Comparison of ENCODE assay signal across 8 cellular contexts in the genomic region with DNA sequence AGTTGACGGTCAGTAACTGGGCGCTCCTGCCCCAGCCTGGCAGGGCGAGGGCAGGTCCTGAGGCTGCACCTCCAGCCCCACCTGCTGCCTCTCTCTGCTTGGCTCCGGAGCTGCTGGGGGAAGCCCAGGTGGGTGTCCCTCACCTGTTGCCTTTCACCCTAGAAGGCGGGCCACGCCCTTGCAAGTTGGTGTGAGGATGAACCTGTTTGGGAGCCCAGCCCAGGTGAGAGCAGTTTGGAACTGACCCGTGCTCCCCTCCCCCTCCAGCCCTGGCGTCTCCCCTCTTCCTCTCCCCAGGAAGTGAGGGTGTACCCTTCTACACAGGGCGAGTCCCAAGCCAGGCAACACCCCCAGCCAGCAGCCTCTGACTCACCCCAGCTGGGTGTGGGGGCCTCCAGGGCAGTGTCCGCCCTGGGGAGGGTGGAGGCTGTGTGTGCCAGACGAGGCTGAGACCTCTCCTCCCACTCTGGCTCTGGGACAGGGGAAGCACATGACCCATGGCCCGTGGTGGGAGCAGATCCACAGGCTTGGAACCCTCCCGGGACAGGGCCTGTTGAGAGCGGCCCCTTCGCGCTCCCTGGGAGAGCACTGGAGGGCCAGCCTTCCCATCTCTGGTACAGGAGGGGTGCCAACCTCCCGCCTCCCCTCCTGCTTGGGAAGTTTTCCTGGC. TPM values are rescaled to one million over a fixed set of nuclear protein-coding genes. Genes with fewer than 3 reads are reported as not detected.
A peak's percentile ranks its signal among the peaks of the same experiment; 100 is the strongest.
DNase-seq lines count a peak whose midpoint lies in the region; ATAC-seq and TF ChIP-seq lines count a peak whose summit lies in the region.

No MANE protein-coding gene starts in this region.

- 30% methylated on average over 2 of the region's 17 CpGs for WGBS in right lobe of liver (ENCODE audit: insufficient coverage, low coverage, low lambda C conversion rate, missing lambda C conversion rate)
- 45 to 65% methylated on average over 6 to 11 of the region's 17 CpGs for WGBS in testis, 2 donors

- H2AFZ ChIP-seq in ACC112 (ENCODE audit: low read length, unreplicated experiment), result no peak overlapping the region

- H3K79me2 ChIP-seq in ACC112 (ENCODE audit: control insufficient read depth, insufficient read depth, low read length, unreplicated experiment), result peaks cover 60% of the 10 kb centered on the region

- H3K27ac ChIP-seq in ACC112 (ENCODE audit: low read depth, low read length) (peak overlapping the region; percentile 78), right lobe of liver (peak overlapping the region; percentile 46 to 69 (median 63)), testis (peak overlapping the region; percentile 85)

- intact Hi-C loops in right lobe of liver (cut with DNase I) (no loop called here), testis (cut with DNase I; ENCODE audit: low total_unique reads) (no loop called here)

- H3K27me3 ChIP-seq in ACC112 (ENCODE audit: insufficient read depth, low read length) (no peaks in the 10 kb centered on the region), right lobe of liver (no peaks in the 10 kb centered on the region), testis (no peaks in the 10 kb centered on the region)

- ATAC-seq in right lobe of liver, result peak; percentile 81 to 94 (median 86)
- no peak for ATAC-seq in HG03045 (IDR thresholded peaks at IDR 0.05; ENCODE audit: unreplicated experiment)
- ATAC-seq in HG03460 (IDR thresholded peaks at IDR 0.05; ENCODE audit: unreplicated experiment), result no peak

- no peak for TF ChIP-seq CTCF in choroid plexus epithelial cell (conservative IDR thresholded peaks at IDR 0.05; ENCODE audit: low read depth, low read length)
- no peak for TF ChIP-seq CTCF in right lobe of liver (IDR thresholded peaks at IDR 0.05)
- no peak for TF ChIP-seq CTCF in testis (IDR thresholded peaks at IDR 0.05)

- peaks cover 15% of the 10 kb centered on the region for H3K36me3 ChIP-seq in ACC112 (ENCODE audit: insufficient read depth, low read length)
- H3K36me3 ChIP-seq in right lobe of liver, result peaks cover 0 to 6% (median 5%) of the 10 kb centered on the region in 4 donors
- H3K36me3 ChIP-seq in testis (ENCODE audit: low read depth, missing control alignments), result no peaks in the 10 kb centered on the region

- no peaks in the 10 kb centered on the region for H3K9me3 ChIP-seq in right lobe of liver
- no peaks in the 10 kb centered on the region for H3K9me3 ChIP-seq in testis

- peaks cover 36% of the 10 kb centered on the region for H3K4me1 ChIP-seq in ACC112 (ENCODE audit: control insufficient read depth, insufficient read depth, low read length, unreplicated experiment)
- H3K4me1 ChIP-seq in right lobe of liver, result peaks cover 0 to 13% (median 6%) of the 10 kb centered on the region in 4 donors
- H3K4me1 ChIP-seq in testis, result peaks cover 35% of the 10 kb centered on the region

- H3K4me3 ChIP-seq in ACC112 (ENCODE audit: low read depth, low read length), result peak overlapping the region; percentile 64
- no peak overlapping the region for H3K4me3 ChIP-seq in choroid plexus epithelial cell (ENCODE audit: low read depth, low read length)
- H3K4me3 ChIP-seq in right lobe of liver, result no peak overlapping the region
- H3K4me3 ChIP-seq in testis, result no peak overlapping the region

- DNase-seq in LHCN-M2 (ENCODE audit: low read depth), result peak; percentile 88
- peak; percentile 84 for DNase-seq in choroid plexus epithelial cell (ENCODE audit: low read depth)
- DNase-seq in right lobe of liver, result peak; percentile 73 to 80 (median 75)
- DNase-seq in testis, result peak; percentile 87
- no peak for DNase-seq in GDM1 (lab: John Stamatoyannopoulos, UW)

- TF ChIP-seq POLR2A in right lobe of liver (IDR thresholded peaks at IDR 0.05) (no peak), testis (IDR thresholded peaks at IDR 0.05) (no peak)

RNA-seq across cellular contexts. Expression of gene LRRC8A, which starts 10.4 kb away (rescaled TPM):
- total RNA-seq in LHCN-M2 (2014; rRNA removed), result 42.3 and 46.8 TPM in 2 replicates
- 32.4 TPM for polyA plus RNA-seq in LHCN-M2 (2012)
- 10 to 100 TPM in 5 of 6 experiments, 1 to 10 TPM in 1; 8.6 to 46.1 (median 22.1) TPM for total RNA-seq in right lobe of liver
- total RNA-seq in testis, result 10 to 100 TPM; 54.3 to 61.3 TPM
- polyA plus RNA-seq in testis (ENCODE audit: insufficient read depth, low read depth, low replicate concordance), result 30.9 TPM

RNA-seq across cellular contexts. Expression of gene KYAT1, which starts 10.6 kb away (rescaled TPM):
- total RNA-seq in LHCN-M2 (2014; rRNA removed) (9.6 and 9.8 TPM in 2 replicates), right lobe of liver (10 to 100 TPM in 4 of 6 experiments, 1 to 10 TPM in 2; 7.2 to 12.7 (median 10.4) TPM), testis (10 to 100 TPM; 14.0 to 18.0 TPM)
- 5.8 TPM for polyA plus RNA-seq in LHCN-M2 (2012)
- polyA plus RNA-seq in testis (ENCODE audit: insufficient read depth, low read depth, low replicate concordance), result 11.6 TPM

RNA-seq across cellular contexts. Expression of gene PHYHD1, which starts 28.4 kb away (rescaled TPM):
- total RNA-seq in LHCN-M2 (2014; rRNA removed) (17.3 and 19.5 TPM in 2 replicates), right lobe of liver (10 to 100 TPM; 14.0 to 69.7 (median 38.2) TPM), testis (10 to 100 TPM; 10.9 to 18.5 TPM)
- polyA plus RNA-seq in LHCN-M2 (2012), result 26.2 TPM
- 15.1 TPM for polyA plus RNA-seq in testis (ENCODE audit: insufficient read depth, low read depth, low replicate concordance)

RNA-seq across cellular contexts. Expression of gene DOLK, which starts 55.0 kb away (rescaled TPM):
- total RNA-seq in LHCN-M2 (2014; rRNA removed), result 34.4 and 39.0 TPM in 2 replicates
- polyA plus RNA-seq in LHCN-M2 (2012), result 24.8 TPM
- 10 to 100 TPM in 2 of 6 experiments, 1 to 10 TPM in 4; 6.6 to 17.3 (median 8.4) TPM for total RNA-seq in right lobe of liver
- total RNA-seq in testis, result 10 to 100 TPM; 26.4 to 29.4 TPM
- polyA plus RNA-seq in testis (ENCODE audit: insufficient read depth, low read depth, low replicate concordance), result 36.9 TPM

RNA-seq across cellular contexts. Expression of gene NUP188, which starts 55.1 kb away (rescaled TPM):
- 61.6 and 80.0 TPM in 2 replicates for total RNA-seq in LHCN-M2 (2014; rRNA removed)
- 37.5 TPM for polyA plus RNA-seq in LHCN-M2 (2012)
- 10 to 100 TPM; 10.5 to 18.7 (median 15.6) TPM for total RNA-seq in right lobe of liver
- 100 to 1,000 TPM; 165 to 184 TPM for total RNA-seq in testis
- polyA plus RNA-seq in testis (ENCODE audit: insufficient read depth, low read depth, low replicate concordance), result 241 TPM

Comparison
In these comparisons a context has a peak if more than half of its experiments do, and no peak if none do; other contexts are left out.
1. ATAC-seq: peak in right lobe of liver (4 of 4); none in HG03045 (single experiment) and HG03460 (single experiment).
2. Peak in every context shown above with its lines, with median percentiles within 50 percentile points of each other: H3K27ac ChIP-seq.